16 cellular contexts compared by ENCODE assay signal in genomic region chr20:24742989-24743388, GRCh38.
DNase-seq lines count a peak whose midpoint lies in the region; ATAC-seq, FAIRE-seq and TF ChIP-seq lines count a peak whose summit lies in the region.
"Had no signal": no experiment of that assay in that cellular context is flagged by ENCODE, and none has a peak within 500 bp of the region (broad histone marks: within the 10 kb centered on the region; RNA-seq: fewer than 3 reads in every experiment).

No MANE protein-coding gene starts in this region.

- no peaks in the 10 kb centered on the region for H3K27me3 ChIP-seq in GM23338 (ENCODE audit: insufficient read depth)
- no peaks in the 10 kb centered on the region for H3K27me3 ChIP-seq in H1 (replicated peaks in 1 of 4; ENCODE audit: control insufficient read depth in 3 of 4, extremely low read depth in 1 of 4, insufficient read depth in 3 of 4, low read length in 3 of 4)
- H3K27me3 ChIP-seq: BLaER1 had no signal

- H3K79me2 ChIP-seq in GM23338 (replicated peaks; ENCODE audit: insufficient read depth) (no peaks in the 10 kb centered on the region), H1 (ENCODE audit: control insufficient read depth in 1 of 2, insufficient read depth in 2 of 2, low read length in 2 of 2) (no peaks in the 10 kb centered on the region)

- H3K23me2 ChIP-seq in H1 (ENCODE audit: low read depth, low read length), result no peaks in the 10 kb centered on the region

- no peaks in the 10 kb centered on the region for H3K9me3 ChIP-seq in H1 (ENCODE audit: insufficient read depth in 2 of 2, low read depth in 1 of 2, low read length in 1 of 2)
- H3K9me3 ChIP-seq: BLaER1 had no signal

- intact Hi-C loops in activated CD8-positive, alpha-beta T cell treated with anti-CD3 and anti-CD28 coated beads for 36 hours (cut with micrococcal nuclease), result no loop called here

- H3K27ac ChIP-seq in GM23338 (ENCODE audit: low read depth) (no peak overlapping the region), H1 (ENCODE audit: low read depth, low read length) (no peak overlapping the region)

- H2BK20ac ChIP-seq in H1 (ENCODE audit: low read length), result 0 out of 2 replicates have a peak overlapping the region, but pooled peaks have one; percentile 43

- H3K9ac ChIP-seq in H1 (replicated peaks in 1 of 4; ENCODE audit: extremely low read depth in 1 of 4, low read depth in 3 of 4, low read length in 3 of 4), result no peak overlapping the region
- H3K9ac ChIP-seq: BLaER1 had no signal

- POLR2A ChIA-PET in activated CD8-positive, alpha-beta T cell treated with anti-CD3 and anti-CD28 coated beads, Interleukin-2, amount 10 ng/mL, durations not matched to agents 7 days and 5 days (lab: Charles Lee), result no interaction called here
- POLR2A ChIA-PET in activated CD8-positive, alpha-beta T cell treated with anti-CD3 and anti-CD28 coated beads for 36 hours (lab: Charles Lee), result interaction anchor here (0.9 kb wide), 1 partner anchor 10 kb away, joined by 3 read pairs; no protein-coding TSS in a partner anchor
- POLR2A ChIA-PET in H1 (lab: Charles Lee; ENCODE audit: partially characterized antibody), result interaction anchor here (1.2 kb wide), 1 partner anchor 21 kb away, joined by 3 read pairs; no protein-coding TSS in a partner anchor

- H2AK5ac ChIP-seq in H1 (ENCODE audit: low read depth, low read length), result no peak overlapping the region

- no peaks in the 10 kb centered on the region for H3K36me3 Mint-ChIP-seq in activated CD8-positive, alpha-beta T cell treated with anti-CD3 and anti-CD28 coated beads, Interleukin-2, amount 10 ng/mL, durations not matched to agents 7 days and 5 days (ENCODE audit: low read depth)
- H3K36me3 Mint-ChIP-seq in activated CD8-positive, alpha-beta T cell treated with anti-CD3 and anti-CD28 coated beads for 36 hours (ENCODE audit: low read depth), result no peaks in the 10 kb centered on the region
- H3K36me3 Mint-ChIP-seq in GM23338 (ENCODE audit: low read depth), result no peaks in the 10 kb centered on the region
- H3K36me3 Mint-ChIP-seq in type B pancreatic cell, result no peaks in the 10 kb centered on the region
- H3K36me3 Mint-ChIP-seq: CD14-positive monocyte; CD4-positive, alpha-beta memory T cell had no signal

- peak overlapping the region; percentile 60; the same call in 1 of the 2 replicates for H2BK5ac ChIP-seq in H1 (ENCODE audit: low read depth, low read length)

- H2BK15ac ChIP-seq in H1 (ENCODE audit: low read length), result no peak overlapping the region

- H2BK12ac ChIP-seq in H1 (ENCODE audit: low read depth, low read length), result no peak overlapping the region

- H2AFZ ChIP-seq in GM23338 (peak overlapping the region; percentile 38; the same call in 1 of the 2 replicates), H1 (ENCODE audit: low read length) (no peak overlapping the region)

- H3K4me3 ChIP-seq in GM23338 (no peak overlapping the region), H1 (ENCODE audit: extremely low read depth in 1 of 4, insufficient read depth in 2 of 4, low read depth in 3 of 4, low read length in 4 of 4) (no peak overlapping the region)
- H3K4me3 ChIP-seq: BLaER1 had no signal

- H3K9me3 Mint-ChIP-seq in activated CD8-positive, alpha-beta T cell treated with anti-CD3 and anti-CD28 coated beads, Interleukin-2, amount 10 ng/mL, durations not matched to agents 7 days and 5 days (ENCODE audit: insufficient read depth), result no peaks in the 10 kb centered on the region
- H3K9me3 Mint-ChIP-seq in activated CD8-positive, alpha-beta T cell treated with anti-CD3 and anti-CD28 coated beads for 36 hours, result no peaks in the 10 kb centered on the region
- no peaks in the 10 kb centered on the region for H3K9me3 Mint-ChIP-seq in GM23338
- H3K9me3 Mint-ChIP-seq in type B pancreatic cell, result no peaks in the 10 kb centered on the region
- H3K9me3 Mint-ChIP-seq: CD14-positive monocyte; CD4-positive, alpha-beta memory T cell; H9 had no signal

- H3K56ac ChIP-seq in H1 (replicated peaks; ENCODE audit: insufficient read length, low read depth, low read length), result no peak overlapping the region

- H4K91ac ChIP-seq in H1 (replicated peaks; ENCODE audit: insufficient read length, low read length), result no peak overlapping the region

- H3K27ac Mint-ChIP-seq in activated CD8-positive, alpha-beta T cell treated with anti-CD3 and anti-CD28 coated beads, Interleukin-2, amount 10 ng/mL, durations not matched to agents 7 days and 5 days, result no peak overlapping the region
- H3K27ac Mint-ChIP-seq in activated CD8-positive, alpha-beta T cell treated with anti-CD3 and anti-CD28 coated beads for 36 hours, result no peak overlapping the region
- H3K27ac Mint-ChIP-seq in GM23338, result peak overlapping the region; percentile 49; the same call in 1 of the 2 replicates
- no peak overlapping the region for H3K27ac Mint-ChIP-seq in type B pancreatic cell
- H3K27ac Mint-ChIP-seq: CD14-positive monocyte; CD4-positive, alpha-beta memory T cell; H9 had no signal

- peaks cover 35% of the 10 kb centered on the region for H3K4me1 Mint-ChIP-seq in activated CD8-positive, alpha-beta T cell treated with anti-CD3 and anti-CD28 coated beads, Interleukin-2, amount 10 ng/mL, durations not matched to agents 7 days and 5 days (ENCODE audit: low read depth)
- H3K4me1 Mint-ChIP-seq in activated CD8-positive, alpha-beta T cell treated with anti-CD3 and anti-CD28 coated beads for 36 hours (ENCODE audit: low read depth), result peaks cover 24% of the 10 kb centered on the region
- H3K4me1 Mint-ChIP-seq in GM23338, result peaks cover 29% of the 10 kb centered on the region
- H3K4me1 Mint-ChIP-seq in type B pancreatic cell (ENCODE audit: unreplicated experiment), result peaks cover 25% of the 10 kb centered on the region

- no peak overlapping the region for H3K23ac ChIP-seq in H1 (ENCODE audit: insufficient read length)

- H3K14ac ChIP-seq in H1 (ENCODE audit: insufficient read length), result no peak overlapping the region

- 91% methylated on average over 5 of the region's 5 CpGs; no CpG with 5 or more reads in 1 of the 2 experiments for WGBS in H1 (ENCODE audit: extremely low coverage in 1 of 2, insufficient coverage in 1 of 2, insufficient read length in 1 of 2, insufficient replicate concordance in 2 of 2, low coverage in 1 of 2, low lambda C conversion rate in 2 of 2, missing lambda C conversion rate in 1 of 2), 2 experiments

- H4K20me1 ChIP-seq in GM23338 (replicated peaks; ENCODE audit: insufficient read depth) (no peaks in the 10 kb centered on the region), H1 (replicated peaks in 1 of 2; ENCODE audit: control insufficient read depth in 1 of 2, insufficient read depth in 2 of 2, low read length in 2 of 2) (no peaks in the 10 kb centered on the region)
- H4K20me1 ChIP-seq: BLaER1 had no signal

- H3K36me3 ChIP-seq in GM23338 (ENCODE audit: insufficient read depth), result no peaks in the 10 kb centered on the region; the same call in 1 of the 2 replicates
- no peaks in the 10 kb centered on the region for H3K36me3 ChIP-seq in H1 (ENCODE audit: control insufficient read depth in 2 of 4, insufficient read depth in 4 of 4, low read length in 3 of 4)
- H3K36me3 ChIP-seq: BLaER1 had no signal

- H3K9me2 ChIP-seq in GM23338 (ENCODE audit: insufficient read depth), result peaks cover 6% of the 10 kb centered on the region

- H3K4me2 ChIP-seq in GM23338, result peak overlapping the region; percentile 62; the same call in 1 of the 2 replicates
- no peak overlapping the region for H3K4me2 ChIP-seq in H1 (ENCODE audit: insufficient read depth in 1 of 2, low read depth in 2 of 2, low read length in 2 of 2)
- H3K4me2 ChIP-seq: BLaER1 had no signal

- H4K8ac ChIP-seq in H1 (ENCODE audit: extremely low read depth, insufficient read depth, low read length), result no peak overlapping the region

- no peaks in the 10 kb centered on the region for H3K79me1 ChIP-seq in H1 (ENCODE audit: low read depth, low read length)

- no peak for ATAC-seq in activated CD8-positive, alpha-beta T cell treated with anti-CD3 and anti-CD28 coated beads, Interleukin-2, amount 10 ng/mL, durations not matched to agents 7 days and 5 days
- ATAC-seq in activated CD8-positive, alpha-beta T cell treated with anti-CD3 and anti-CD28 coated beads for 36 hours, result no peak
- no peak for ATAC-seq in GM23338

- TF ChIP-seq POLR2A in H1 (IDR thresholded peaks at IDR 0.05; ENCODE audit: control extremely low read depth in 1 of 2, low read depth in 2 of 2, low read length in 2 of 2), result no peak

- DNase-seq in activated CD8-positive, alpha-beta T cell treated with anti-CD3 and anti-CD28 coated beads, Interleukin-2, amount 10 ng/mL, durations not matched to agents 7 days and 5 days, result peak; percentile 13
- DNase-seq in activated CD8-positive, alpha-beta T cell treated with anti-CD3 and anti-CD28 coated beads for 36 hours, result no peak
- DNase-seq in GM23338 (ENCODE audit: low spot score) (no peak), H1 (ENCODE audit: low read depth in 1 of 2, low spot score in 2 of 2) (no peak), type B pancreatic cell (ENCODE audit: extremely low spot score, unreplicated experiment) (peak; percentile 40), glomerular visceral epithelial cell (ENCODE audit: extremely low spot score) (no peak), NOMO-1 treated with dmso at 0.1 percent for 144 hours (lab: John Stamatoyannopoulos, UW; ENCODE audit: unreplicated experiment) (no peak)
- DNase-seq: 8988T; CD4-positive, alpha-beta memory T cell; DMS153; GDM1; GOT3 had no signal

- CTCF ChIA-PET in activated CD8-positive, alpha-beta T cell treated with anti-CD3 and anti-CD28 coated beads, Interleukin-2, amount 10 ng/mL, durations not matched to agents 7 days and 5 days (lab: Charles Lee), result no interaction called here
- CTCF ChIA-PET in activated CD8-positive, alpha-beta T cell treated with anti-CD3 and anti-CD28 coated beads for 36 hours (lab: Charles Lee), result no interaction called here
- CTCF ChIA-PET in H1 (lab: Charles Lee; ENCODE audit: partially characterized antibody), result no interaction called here

- no peak for FAIRE-seq in H1 (lab: Jason Lieb, UNC)
- FAIRE-seq: HTR-8/SVneo had no signal

- no peaks in the 10 kb centered on the region for H3F3A ChIP-seq in GM23338 (replicated peaks; ENCODE audit: low read depth)

- no peak overlapping the region for H2BK120ac ChIP-seq in H1 (replicated peaks; ENCODE audit: low read depth, low read length)

- H3K27me3 Mint-ChIP-seq in activated CD8-positive, alpha-beta T cell treated with anti-CD3 and anti-CD28 coated beads, Interleukin-2, amount 10 ng/mL, durations not matched to agents 7 days and 5 days (ENCODE audit: low read depth), result no peaks in the 10 kb centered on the region
- H3K27me3 Mint-ChIP-seq in activated CD8-positive, alpha-beta T cell treated with anti-CD3 and anti-CD28 coated beads for 36 hours, result no peaks in the 10 kb centered on the region
- peaks cover 2% of the 10 kb centered on the region for H3K27me3 Mint-ChIP-seq in GM23338 (ENCODE audit: insufficient read depth, low read depth, poor library complexity)
- H3K27me3 Mint-ChIP-seq in type B pancreatic cell, result no peaks in the 10 kb centered on the region

- no peak overlapping the region for H3K18ac ChIP-seq in H1 (ENCODE audit: extremely low read depth, low read length)

- no peak overlapping the region for H4K5ac ChIP-seq in H1 (ENCODE audit: insufficient read length, low read depth, low read length)

- peaks cover 15% of the 10 kb centered on the region; the same call in 1 of the 2 replicates for H3K4me1 ChIP-seq in GM23338 (ENCODE audit: insufficient read depth)
- peaks cover 0 to 21% (median 5%) of the 10 kb centered on the region in 4 experiments; a peak in 3 of 7 replicates for H3K4me1 ChIP-seq in H1 (replicated peaks in 1 of 4; ENCODE audit: control insufficient read depth in 3 of 4, insufficient read depth in 4 of 4, low read length in 3 of 4)

- no peak for TF ChIP-seq EP300 in H1 (IDR thresholded peaks at IDR 0.05; ENCODE audit: borderline replicate concordance in 1 of 2, low read depth in 2 of 2, low read length in 2 of 2)

- H3K4me3 Mint-ChIP-seq in activated CD8-positive, alpha-beta T cell treated with anti-CD3 and anti-CD28 coated beads, Interleukin-2, amount 10 ng/mL, durations not matched to agents 7 days and 5 days, result no peak overlapping the region
- H3K4me3 Mint-ChIP-seq in activated CD8-positive, alpha-beta T cell treated with anti-CD3 and anti-CD28 coated beads for 36 hours, result no peak overlapping the region
- H3K4me3 Mint-ChIP-seq in GM23338 (no peak overlapping the region), type B pancreatic cell (no peak overlapping the region)
- H3K4me3 Mint-ChIP-seq: CD14-positive monocyte; CD4-positive, alpha-beta memory T cell; H9 had no signal

- TF ChIP-seq RAD21 in H1 (IDR thresholded peaks at IDR 0.05 in 1 of 2, conservative IDR thresholded peaks at IDR 0.05 in 1 of 2; ENCODE audit: low read depth in 2 of 2, low read length in 2 of 2), result no peak

- no peak overlapping the region for H3K4ac ChIP-seq in H1 (replicated peaks; ENCODE audit: insufficient read length, low read depth, low read length)

- TF ChIP-seq CTCF in activated CD8-positive, alpha-beta T cell treated with anti-CD3 and anti-CD28 coated beads for 36 hours (IDR thresholded peaks at IDR 0.05), result no peak
- TF ChIP-seq CTCF in GM23338 (conservative IDR thresholded peaks at IDR 0.05; ENCODE audit: low read depth in 2 of 2) (no peak), H1 (IDR thresholded peaks at IDR 0.05; ENCODE audit: control extremely low read depth in 1 of 3, insufficient read depth in 1 of 3, low read depth in 1 of 3, low read length in 3 of 3) (no peak), type B pancreatic cell (conservative IDR thresholded peaks at IDR 0.05) (no peak)

Comparison
In these comparisons a context has a peak if more than half of its experiments do, and no peak if none do; other contexts are left out.
1. DNase-seq: peak in activated CD8-positive, alpha-beta T cell treated with anti-CD3 and anti-CD28 coated beads, Interleukin-2, amount 10 ng/mL, durations not matched to agents 7 days and 5 days (single experiment) and type B pancreatic cell (single experiment); none in activated CD8-positive, alpha-beta T cell treated with anti-CD3 and anti-CD28 coated beads for 36 hours (single experiment), GM23338 (single experiment), H1 (0 of 2), glomerular visceral epithelial cell (single experiment) and NOMO-1 treated with dmso at 0.1 percent for 144 hours (single experiment).